In the genomic region with DNA sequence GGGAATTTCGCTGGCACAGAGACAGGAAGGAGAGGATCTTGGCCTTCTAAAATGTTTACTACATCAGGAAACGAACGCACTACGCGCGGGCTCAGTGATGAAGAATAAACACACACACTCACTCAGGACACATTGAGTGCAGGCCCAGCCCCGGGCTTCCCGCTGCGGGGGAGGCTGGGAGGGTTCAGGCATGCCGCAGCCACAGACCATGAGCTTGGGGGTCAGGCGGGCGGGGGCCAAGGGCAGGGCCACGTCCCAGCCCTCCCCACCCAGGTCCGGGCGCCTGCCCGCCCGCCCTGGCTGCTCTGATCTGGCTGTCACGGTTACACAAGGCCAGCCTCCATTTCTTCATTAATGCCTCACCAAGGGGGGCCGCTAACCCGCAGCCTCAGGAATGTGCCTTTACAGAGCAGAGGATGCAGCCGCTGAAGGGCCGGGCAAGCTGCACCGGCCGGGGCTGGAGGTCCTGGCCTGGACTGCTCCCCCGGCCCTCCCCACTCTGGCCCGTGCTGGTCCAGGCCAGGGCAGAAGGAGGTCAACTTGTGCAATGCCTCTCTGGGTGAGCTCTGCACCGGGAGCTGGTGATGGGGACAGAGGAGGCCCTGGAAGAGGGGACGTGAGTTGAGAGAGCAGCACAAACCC, we compare ENCODE assay signal across 8 cellular contexts. TPM values are rescaled to one million over a fixed set of nuclear protein-coding genes. Genes with fewer than 3 reads are reported as not detected.
DNase-seq lines count a peak whose midpoint lies in the region; ATAC-seq and TF ChIP-seq lines count a peak whose summit lies in the region.

No MANE protein-coding gene starts in this region.

- CTCF ChIA-PET in RWPE1 (lab: Yijun Ruan, JAX): interaction anchor here (0.5 kb wide), 1 partner anchor 61 kb away, joined by 4 read pairs; no protein-coding TSS in a partner anchor

- H3K27ac ChIP-seq in RWPE1: peak overlapping the region; percentile 52; the same call in 1 of the 2 replicates

- POLR2A ChIA-PET in RWPE1 (lab: Yijun Ruan, JAX; ENCODE audit: low non-redundant PET): no interaction called here

- DNase-seq in AG09319 (ENCODE audit: extremely low read depth, low read depth) (peak; percentile 89), RWPE1 (ENCODE audit: low spot score) (no peak), foreskin melanocyte (peak; percentile 1), omental fat pad (ENCODE audit: low spot score) (no peak), superior temporal gyrus (ENCODE audit: extremely low spot score) (no peak), DMS 273 (lab: John Stamatoyannopoulos, UW; ENCODE audit: unreplicated experiment) (no peak), Kasumi-1 (lab: John Stamatoyannopoulos, UW) (no peak)
- no peak for DNase-seq in stimulated activated CD4-positive, alpha-beta T cell treated with anti-CD3 and anti-CD28 coated beads, Interleukin-1b, Interleukin-23, amount 100 ng/mL, for 48 hours

- TF ChIP-seq CTCF in AG09319 (IDR thresholded peaks at IDR 0.05; ENCODE audit: low read depth, low read length): no peak
- no peak for TF ChIP-seq CTCF in RWPE1 (conservative IDR thresholded peaks at IDR 0.05; ENCODE audit: low read depth)
- no peak for TF ChIP-seq CTCF in omental fat pad (IDR thresholded peaks at IDR 0.05)

- ATAC-seq in omental fat pad (ENCODE audit: low FRiP score): peak; percentile 33

RNA-seq across cellular contexts. Expression of gene IGF2, which starts 41.7 kb away (rescaled TPM):
- 10 to 100 TPM; 44.6 to 69.4 (median 52.3) TPM for total RNA-seq in omental fat pad

Comparison
In these comparisons a context has a peak if more than half of its experiments do, and no peak if none do; other contexts are left out.
1. DNase-seq: peak in AG09319 (single experiment) and foreskin melanocyte (single experiment); none in RWPE1 (single experiment), omental fat pad (single experiment), superior temporal gyrus (single experiment), stimulated activated CD4-positive, alpha-beta T cell treated with anti-CD3 and anti-CD28 coated beads, Interleukin-1b, Interleukin-23, amount 100 ng/mL, for 48 hours (single experiment), DMS 273 (single experiment) and Kasumi-1 (0 of 2).